Comparison of ENCODE assay signal across 13 cellular contexts in genomic region chr12:122204829-122205589, GRCh38. TPM values are rescaled to one million over a fixed set of nuclear protein-coding genes. Genes with fewer than 3 reads are reported as not detected.
A peak's percentile ranks its signal among the peaks of the same experiment; 100 is the strongest.
DNase-seq lines count a peak whose midpoint lies in the region; ATAC-seq and TF ChIP-seq lines count a peak whose summit lies in the region.
"Had no signal": no experiment of that assay in that cellular context is flagged by ENCODE, and none has a peak within 500 bp of the region (broad histone marks: within the 10 kb centered on the region; RNA-seq: fewer than 3 reads in every experiment).

No MANE protein-coding gene starts in this region.

- H3K9me2 ChIP-seq in SK-N-SH = no peaks in the 10 kb centered on the region

- DNase-seq in SK-N-SH (no peak), cerebellar cortex (ENCODE audit: low spot score) (peak; percentile 50), osteoblast (ENCODE audit: insufficient read length, low spot score, missing footprints) (peak; percentile 84), NCI-H345 (lab: John Stamatoyannopoulos, UW) (no peak)
- DNase-seq in effector CD8-positive, alpha-beta T cell (lab: John Stamatoyannopoulos, UW) = no peak
- DNase-seq: ACHN; NCI-H1436; stimulated activated CD4-positive, alpha-beta T cell treated with anti-CD3 and anti-CD28 coated beads, Interleukin-1b, Interleukin-23, amount 100 ng/mL, for 48 hours had no signal

- H3K9me3 Mint-ChIP-seq in IgD-negative memory B cell = no peaks in the 10 kb centered on the region

- H4K20me1 ChIP-seq in SK-N-SH (ENCODE audit: insufficient read depth) = 0 out of 2 replicates have a peak, but pooled peaks cover 4% of the 10 kb centered on the region
- H4K20me1 ChIP-seq in osteoblast (ENCODE audit: insufficient read depth, low read length) = peaks cover 14% of the 10 kb centered on the region

- no peaks in the 10 kb centered on the region for H3K79me2 ChIP-seq in SK-N-SH (ENCODE audit: insufficient read depth)
- H3K79me2 ChIP-seq in osteoblast (ENCODE audit: insufficient read depth, low read length) = no peaks in the 10 kb centered on the region
- H3K79me2 ChIP-seq: parathyroid adenoma had no signal

- H3K36me3 ChIP-seq in SK-N-SH (replicated peaks in 1 of 2; ENCODE audit: control insufficient read depth in 1 of 2, insufficient read depth in 2 of 2, low read length in 1 of 2) (peaks cover 15 to 32% of the 10 kb centered on the region in 2 experiments), osteoblast (ENCODE audit: insufficient read depth, low read length) (peaks cover 20% of the 10 kb centered on the region)

- CTCF ChIA-PET in SK-N-SH (lab: Yijun Ruan, JAX) = interaction anchor here (0.6 to 5.7 kb wide), 3 partner anchors 11 to 151 kb away, joined by 3 to 27 read pairs (median 9); no protein-coding TSS in a partner anchor

- H2AFZ ChIP-seq in SK-N-SH (ENCODE audit: low read depth) = no peak overlapping the region
- H2AFZ ChIP-seq in osteoblast (ENCODE audit: low read length) = no peak overlapping the region

- peaks cover 4 to 9% (median 4%) of the 10 kb centered on the region in 3 donors for H3K4me1 Mint-ChIP-seq in IgD-negative memory B cell

- H3K36me3 Mint-ChIP-seq in IgD-negative memory B cell = peaks cover 1% of the 10 kb centered on the region

- H3K9ac ChIP-seq in SK-N-SH = no peak overlapping the region
- H3K9ac ChIP-seq: parathyroid adenoma had no signal

- no peak overlapping the region for H3K4me2 ChIP-seq in SK-N-SH
- H3K4me2 ChIP-seq in osteoblast (ENCODE audit: insufficient read depth, low read length) = no peak overlapping the region

- no peak for TF ChIP-seq RAD21 in SK-N-SH (IDR thresholded peaks at IDR 0.05; ENCODE audit: low read length)

- no peak overlapping the region for H3K27ac ChIP-seq in SK-N-SH (ENCODE audit: low read depth in 2 of 2, low read length in 1 of 2)
- no peak overlapping the region for H3K27ac ChIP-seq in osteoblast (ENCODE audit: low read depth, low read length)
- H3K27ac ChIP-seq: parathyroid adenoma had no signal

- H3K4me1 ChIP-seq in SK-N-SH (ENCODE audit: control insufficient read depth in 1 of 2, insufficient read depth in 2 of 2, low read depth in 1 of 2, low read length in 1 of 2) (peaks cover 0 to 27% of the 10 kb centered on the region in 2 experiments; a peak in 2 of 4 replicates), osteoblast (ENCODE audit: insufficient read depth, low read length) (peaks cover 6% of the 10 kb centered on the region)
- H3K4me1 ChIP-seq: parathyroid adenoma had no signal

- no peaks in the 10 kb centered on the region for H3K9me3 ChIP-seq in SK-N-SH
- H3K9me3 ChIP-seq in osteoblast (ENCODE audit: low read depth, low read length) = no peaks in the 10 kb centered on the region

- POLR2A ChIA-PET in SK-N-SH (lab: Yijun Ruan, JAX) = interaction anchor here (0.9 to 3.4 kb wide), 5 partner anchors 8 to 49 kb away, joined by 4 to 14 read pairs (median 4); partner anchors contain the start of gene DIABLO

- TF ChIP-seq CTCF in SK-N-SH (IDR thresholded peaks at IDR 0.05) (no peak), osteoblast (IDR thresholded peaks at IDR 0.05; ENCODE audit: extremely low read depth, low read depth, low read length) (no peak)

- peaks cover 23% of the 10 kb centered on the region for H3K27me3 Mint-ChIP-seq in IgD-negative memory B cell

- 95% methylated on average over 20 of the region's 20 CpGs for WGBS in SK-N-SH (ENCODE audit: low lambda C conversion rate)

- H3K4me3 Mint-ChIP-seq in IgD-negative memory B cell = peak overlapping the region; percentile 52 to 93 (median 78)

- H3K27me3 ChIP-seq in SK-N-SH (ENCODE audit: insufficient read depth) = no peaks in the 10 kb centered on the region
- H3K27me3 ChIP-seq in osteoblast (ENCODE audit: insufficient read depth, low read length) = peaks cover 31% of the 10 kb centered on the region

- H3F3A ChIP-seq in SK-N-SH (replicated peaks; ENCODE audit: insufficient read depth) = peaks cover 23% of the 10 kb centered on the region

- TF ChIP-seq EP300 in SK-N-SH (IDR thresholded peaks at IDR 0.05; ENCODE audit: borderline replicate concordance in 1 of 2, low read depth in 1 of 2, low read length in 1 of 2) = no peak

- H3K4me3 ChIP-seq in SK-N-SH (ENCODE audit: low read depth in 2 of 2, low read length in 1 of 2) = no peak overlapping the region
- H3K4me3 ChIP-seq in osteoblast (ENCODE audit: insufficient read depth, low read length) = no peak overlapping the region

- H3K27ac Mint-ChIP-seq in IgD-negative memory B cell = peak overlapping the region; percentile 9 to 77 (median 60)

- ATAC-seq in SK-N-SH treated with all-trans-retinoic acid at 6 μM for 48 hours (peak; percentile 7; the same call in 2 of the 3 replicates), HG02623 (IDR thresholded peaks at IDR 0.05; ENCODE audit: unreplicated experiment) (no peak)

TF ChIP-seq in SK-N-SH treated with all-trans-retinoic acid at 6 μM for 48 hours, 23 proteins besides CTCF, POLR2A, EP300 and RAD21 (continues in another document):
- TF ChIP-seq TSHZ2 (CRISPR knock-in tag; IDR thresholded peaks at IDR 0.05) (no peak), RARB (CRISPR knock-in tag; IDR thresholded peaks at IDR 0.05) (no peak), ISL1 (CRISPR knock-in tag; IDR thresholded peaks at IDR 0.05) (no peak), OSR1 (CRISPR knock-in tag; IDR thresholded peaks at IDR 0.05) (no peak), SNAI2 (CRISPR knock-in tag; IDR thresholded peaks at IDR 0.05) (no peak)

TF ChIP-seq in SK-N-SH, 30 proteins besides CTCF, POLR2A, EP300 and RAD21 (continues in another document):
- TF ChIP-seq TAF1 (IDR thresholded peaks at IDR 0.05; ENCODE audit: borderline replicate concordance, low read depth, low read length) (no peak), PBX3 (IDR thresholded peaks at IDR 0.05) (no peak), RCOR1 (IDR thresholded peaks at IDR 0.05; ENCODE audit: low read length) (no peak), FOSL2 (IDR thresholded peaks at IDR 0.05; ENCODE audit: borderline replicate concordance, low read depth) (no peak), NFIC (IDR thresholded peaks at IDR 0.05; ENCODE audit: borderline replicate concordance) (no peak), MXI1 (IDR thresholded peaks at IDR 0.05; ENCODE audit: low read depth, low read length) (no peak), USF2 (IDR thresholded peaks at IDR 0.05; ENCODE audit: borderline replicate concordance, low read depth, low read length) (no peak), TCF12 (IDR thresholded peaks at IDR 0.05) (no peak), EZH2phosphoT487 (IDR thresholded peaks at IDR 0.05; ENCODE audit: borderline replicate concordance, low read depth) (no peak), MAX (IDR thresholded peaks at IDR 0.05; ENCODE audit: low read depth) (no peak), NRF1 (IDR thresholded peaks at IDR 0.05; ENCODE audit: low read depth, low read length) (no peak), GATA2 (CRISPR knock-in tag; IDR thresholded peaks at IDR 0.05) (no peak)

RNA-seq across cellular contexts. Expression of gene B3GNT4, which starts 1.5 kb away (rescaled TPM):
- polyA plus RNA-seq in SK-N-SH (2012; rRNA removed) (0.81 and 0.84 TPM in 2 replicates), IgD-negative memory B cell (0.29 TPM)
- polyA plus RNA-seq in SK-N-SH (2012; cell fraction: cytosol; rRNA removed) = 0.54 and 0.58 TPM in 2 replicates
- 1.7 and 1.8 TPM in 2 replicates for polyA plus RNA-seq in SK-N-SH (2012; cell fraction: nucleus; rRNA removed)
- total RNA-seq in osteoblast = not detected in 2 replicates

RNA-seq across cellular contexts. Expression of gene DIABLO, which starts 20.8 kb away (rescaled TPM):
- 65.6 and 78.9 TPM in 2 replicates for polyA plus RNA-seq in SK-N-SH (2012; rRNA removed)
- 89.5 and 91.0 TPM in 2 replicates for polyA plus RNA-seq in SK-N-SH (2012; cell fraction: cytosol; rRNA removed)
- polyA plus RNA-seq in SK-N-SH (2012; cell fraction: nucleus; rRNA removed) = 114 and 139 TPM in 2 replicates
- 51.0 TPM for polyA plus RNA-seq in IgD-negative memory B cell
- total RNA-seq in osteoblast = 53.6 and 64.4 TPM in 2 replicates

RNA-seq across cellular contexts. Expression of gene LRRC43, which starts 22.1 kb away (rescaled TPM):
- polyA plus RNA-seq in SK-N-SH (2012; rRNA removed) = 0.94 and 1.4 TPM in 2 replicates
- 0.50 and 0.59 TPM in 2 replicates for polyA plus RNA-seq in SK-N-SH (2012; cell fraction: cytosol; rRNA removed)
- 1.5 and 1.7 TPM in 2 replicates for polyA plus RNA-seq in SK-N-SH (2012; cell fraction: nucleus; rRNA removed)
- polyA plus RNA-seq in IgD-negative memory B cell = not detected
- total RNA-seq in osteoblast = 1.8 and 2.9 TPM in 2 replicates

RNA-seq across cellular contexts. Expression of gene IL31, which starts 31.0 kb away (rescaled TPM):
- polyA plus RNA-seq in SK-N-SH (2012; rRNA removed) (not detected in 2 replicates), IgD-negative memory B cell (not detected)
- polyA plus RNA-seq in SK-N-SH (2012; cell fraction: cytosol; rRNA removed) = not detected in 2 replicates
- not detected in 2 replicates for polyA plus RNA-seq in SK-N-SH (2012; cell fraction: nucleus; rRNA removed)
- total RNA-seq in osteoblast = not detected in 2 replicates
- total RNA-seq: frontal cortex had no signal

Comparison
In these comparisons a context has a peak if more than half of its experiments do, and no peak if none do; other contexts are left out.
1. DNase-seq: peak in cerebellar cortex (single experiment) and osteoblast (single experiment); none in SK-N-SH (single experiment), effector CD8-positive, alpha-beta T cell (single experiment) and NCI-H345 (single experiment).